Comparison of ENCODE assay signal across 1 cellular context in genomic region chr17:82217530-82218204, GRCh38.
TF ChIP-seq lines count a peak whose summit lies in the region.

No MANE protein-coding gene starts in this region.

TF ChIP-seq in HepG2, 621 proteins besides CTCF, POLR2A, EP300 and RAD21 (continued from another document):
- peak; percentile 70 for TF ChIP-seq TARDBP (CRISPR knock-in tag; IDR thresholded peaks at IDR 0.05)
- no peak for TF ChIP-seq ZNF17 (CRISPR knock-in tag; IDR thresholded peaks at IDR 0.05)
- peak; percentile 45 for TF ChIP-seq SALL2 (CRISPR knock-in tag; IDR thresholded peaks at IDR 0.05)
- TF ChIP-seq ATAD3A (CRISPR knock-in tag; IDR thresholded peaks at IDR 0.05) = peak; percentile 94
- no peak for TF ChIP-seq SMAD1 (CRISPR knock-in tag; IDR thresholded peaks at IDR 0.05; ENCODE audit: borderline replicate concordance, low read depth)
- peak; percentile 95; the same call in 1 of the 2 replicates for TF ChIP-seq ZNF253 (CRISPR knock-in tag; IDR thresholded peaks at IDR 0.05; ENCODE audit: borderline replicate concordance)
- TF ChIP-seq PAX8 (CRISPR knock-in tag; IDR thresholded peaks at IDR 0.05; ENCODE audit: borderline replicate concordance) = 0 out of 2 replicates have a peak, but pooled peaks have one; percentile 10
- TF ChIP-seq KDM3A (CRISPR knock-in tag; IDR thresholded peaks at IDR 0.05; ENCODE audit: low read depth) = 0 out of 2 replicates have a peak, but pooled peaks have one; percentile 71
- peak; percentile 74 for TF ChIP-seq THAP11 (CRISPR knock-in tag; IDR thresholded peaks at IDR 0.05)
- peak; percentile 60 for TF ChIP-seq YY1 (IDR thresholded peaks at IDR 0.05; ENCODE audit: insufficient read depth, insufficient replicate concordance, low read depth, low read length)
- peak; percentile 88 for TF ChIP-seq MED1 (CRISPR knock-in tag; IDR thresholded peaks at IDR 0.05)
- TF ChIP-seq KDM6A (CRISPR knock-in tag; IDR thresholded peaks at IDR 0.05; ENCODE audit: low read depth) = 0 out of 2 replicates have a peak, but pooled peaks have one; percentile 46
- TF ChIP-seq, protein P1, sequence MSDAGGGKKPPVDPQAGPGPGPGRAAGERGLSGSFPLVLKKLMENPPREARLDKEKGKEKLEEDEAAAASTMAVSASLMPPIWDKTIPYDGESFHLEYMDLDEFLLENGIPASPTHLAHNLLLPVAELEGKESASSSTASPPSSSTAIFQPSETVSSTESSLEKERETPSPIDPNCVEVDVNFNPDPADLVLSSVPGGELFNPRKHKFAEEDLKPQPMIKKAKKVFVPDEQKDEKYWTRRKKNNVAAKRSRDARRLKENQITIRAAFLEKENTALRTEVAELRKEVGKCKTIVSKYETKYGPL (CRISPR knock-in tag; IDR thresholded peaks at IDR 0.05) = no peak; the same call in 1 of the 2 replicates
- TF ChIP-seq GPN1 (CRISPR knock-in tag; IDR thresholded peaks at IDR 0.05; ENCODE audit: borderline replicate concordance) = peak; percentile 83; the same call in 1 of the 2 replicates
- no peak for TF ChIP-seq NCOR1 (IDR thresholded peaks at IDR 0.05; ENCODE audit: borderline replicate concordance, low read length)
- TF ChIP-seq, protein P2, sequence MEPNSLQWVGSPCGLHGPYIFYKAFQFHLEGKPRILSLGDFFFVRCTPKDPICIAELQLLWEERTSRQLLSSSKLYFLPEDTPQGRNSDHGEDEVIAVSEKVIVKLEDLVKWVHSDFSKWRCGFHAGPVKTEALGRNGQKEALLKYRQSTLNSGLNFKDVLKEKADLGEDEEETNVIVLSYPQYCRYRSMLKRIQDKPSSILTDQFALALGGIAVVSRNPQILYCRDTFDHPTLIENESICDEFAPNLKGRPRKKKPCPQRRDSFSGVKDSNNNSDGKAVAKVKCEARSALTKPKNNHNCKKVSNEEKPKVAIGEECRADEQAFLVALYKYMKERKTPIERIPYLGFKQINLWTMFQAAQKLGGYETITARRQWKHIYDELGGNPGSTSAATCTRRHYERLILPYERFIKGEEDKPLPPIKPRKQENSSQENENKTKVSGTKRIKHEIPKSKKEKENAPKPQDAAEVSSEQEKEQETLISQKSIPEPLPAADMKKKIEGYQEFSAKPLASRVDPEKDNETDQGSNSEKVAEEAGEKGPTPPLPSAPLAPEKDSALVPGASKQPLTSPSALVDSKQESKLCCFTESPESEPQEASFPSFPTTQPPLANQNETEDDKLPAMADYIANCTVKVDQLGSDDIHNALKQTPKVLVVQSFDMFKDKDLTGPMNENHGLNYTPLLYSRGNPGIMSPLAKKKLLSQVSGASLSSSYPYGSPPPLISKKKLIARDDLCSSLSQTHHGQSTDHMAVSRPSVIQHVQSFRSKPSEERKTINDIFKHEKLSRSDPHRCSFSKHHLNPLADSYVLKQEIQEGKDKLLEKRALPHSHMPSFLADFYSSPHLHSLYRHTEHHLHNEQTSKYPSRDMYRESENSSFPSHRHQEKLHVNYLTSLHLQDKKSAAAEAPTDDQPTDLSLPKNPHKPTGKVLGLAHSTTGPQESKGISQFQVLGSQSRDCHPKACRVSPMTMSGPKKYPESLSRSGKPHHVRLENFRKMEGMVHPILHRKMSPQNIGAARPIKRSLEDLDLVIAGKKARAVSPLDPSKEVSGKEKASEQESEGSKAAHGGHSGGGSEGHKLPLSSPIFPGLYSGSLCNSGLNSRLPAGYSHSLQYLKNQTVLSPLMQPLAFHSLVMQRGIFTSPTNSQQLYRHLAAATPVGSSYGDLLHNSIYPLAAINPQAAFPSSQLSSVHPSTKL (CRISPR knock-in tag; IDR thresholded peaks at IDR 0.05) = peak; percentile 65
- TF ChIP-seq CAMTA2 (CRISPR knock-in tag; IDR thresholded peaks at IDR 0.05; ENCODE audit: borderline replicate concordance) = peak; percentile 54; the same call in 1 of the 2 replicates
- TF ChIP-seq HIVEP1 (CRISPR knock-in tag; IDR thresholded peaks at IDR 0.05) = peak; percentile 66; the same call in 1 of the 2 replicates
- TF ChIP-seq NR1H2 (CRISPR knock-in tag; IDR thresholded peaks at IDR 0.05; ENCODE audit: borderline replicate concordance, low read depth) = peak; percentile 87
- TF ChIP-seq BORCS8-MEF2B (CRISPR knock-in tag; IDR thresholded peaks at IDR 0.05) = peak; percentile 61; the same call in 1 of the 2 replicates
- 0 out of 2 replicates have a peak, but pooled peaks have one; percentile 45 for TF ChIP-seq NR0B2 (CRISPR knock-in tag; IDR thresholded peaks at IDR 0.05)
- peak; percentile 85 for TF ChIP-seq NFAT5 (CRISPR knock-in tag; IDR thresholded peaks at IDR 0.05)
- TF ChIP-seq, protein P3, sequence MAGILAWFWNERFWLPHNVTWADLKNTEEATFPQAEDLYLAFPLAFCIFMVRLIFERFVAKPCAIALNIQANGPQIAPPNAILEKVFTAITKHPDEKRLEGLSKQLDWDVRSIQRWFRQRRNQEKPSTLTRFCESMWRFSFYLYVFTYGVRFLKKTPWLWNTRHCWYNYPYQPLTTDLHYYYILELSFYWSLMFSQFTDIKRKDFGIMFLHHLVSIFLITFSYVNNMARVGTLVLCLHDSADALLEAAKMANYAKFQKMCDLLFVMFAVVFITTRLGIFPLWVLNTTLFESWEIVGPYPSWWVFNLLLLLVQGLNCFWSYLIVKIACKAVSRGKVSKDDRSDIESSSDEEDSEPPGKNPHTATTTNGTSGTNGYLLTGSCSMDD (CRISPR knock-in tag; IDR thresholded peaks at IDR 0.05) = peak; percentile 96
- TF ChIP-seq KMT2B (CRISPR knock-in tag; IDR thresholded peaks at IDR 0.05) = peak; percentile 44; the same call in 1 of the 2 replicates
- peak; percentile 65 for TF ChIP-seq HNRNPLL (IDR thresholded peaks at IDR 0.05; ENCODE audit: low read depth, low read length, poor library complexity, severe bottlenecking)
